9 cellular contexts compared by ENCODE assay signal in genomic region chr17:7407483-7408231, GRCh38. TPM values are rescaled to one million over a fixed set of nuclear protein-coding genes. Genes with fewer than 3 reads are reported as not detected.
DNase-seq lines count a peak whose midpoint lies in the region; ATAC-seq and TF ChIP-seq lines count a peak whose summit lies in the region.
"Had no signal": no experiment of that assay in that cellular context is flagged by ENCODE, and none has a peak within 500 bp of the region (broad histone marks: within the 10 kb centered on the region; RNA-seq: fewer than 3 reads in every experiment).

Gene NLGN2, plus strand, starts transcription at chr17:7407845. Its CDS starts 411 bp downstream, at chr17:7408256.

- peaks cover 18% of the 10 kb centered on the region for H3K4me1 Mint-ChIP-seq in activated naive CD4-positive, alpha-beta T cell treated with anti-CD3 and anti-CD28 coated beads for 36 hours (ENCODE audit: low read depth)
- H3K4me1 Mint-ChIP-seq in immature natural killer cell (peaks cover 8 to 21% of the 10 kb centered on the region in 2 donors), type B pancreatic cell (ENCODE audit: unreplicated experiment) (peaks cover 17% of the 10 kb centered on the region)

- peaks cover 2% of the 10 kb centered on the region for H3K27me3 Mint-ChIP-seq in activated naive CD4-positive, alpha-beta T cell treated with anti-CD3 and anti-CD28 coated beads for 36 hours (ENCODE audit: low read depth)
- H3K27me3 Mint-ChIP-seq in immature natural killer cell (ENCODE audit: low read depth in 3 of 3) (peaks cover 6 to 13% (median 10%) of the 10 kb centered on the region in 3 donors), type B pancreatic cell (peaks cover 4% of the 10 kb centered on the region)

- H3K27ac Mint-ChIP-seq in activated naive CD4-positive, alpha-beta T cell treated with anti-CD3 and anti-CD28 coated beads for 36 hours: no peak within 1 kb of the TSS
- H3K27ac Mint-ChIP-seq in activated naive CD4-positive, alpha-beta T cell treated with anti-CD3 and anti-CD28 coated beads, Interleukin-2, amount 50 U/mL, for 72 hours: no peak within 1 kb of the TSS
- H3K27ac Mint-ChIP-seq in immature natural killer cell: peak within 1 kb of the TSS in 1 of 6 donors; percentile 58
- H3K27ac Mint-ChIP-seq in type B pancreatic cell: no peak within 1 kb of the TSS

- peak within 1 kb of the TSS; percentile 43 for H3K4me3 Mint-ChIP-seq in activated naive CD4-positive, alpha-beta T cell treated with anti-CD3 and anti-CD28 coated beads for 36 hours
- H3K4me3 Mint-ChIP-seq in immature natural killer cell (peak within 1 kb of the TSS in 4 of 5 donors; percentile 14 to 59 (median 48)), type B pancreatic cell (peak within 1 kb of the TSS; percentile 52)

- DNase-seq in activated naive CD4-positive, alpha-beta T cell treated with anti-CD3 and anti-CD28 coated beads for 36 hours: no peak
- DNase-seq in activated naive CD4-positive, alpha-beta T cell treated with Interleukin-2 at 50 U/mL for 16 hours: no peak
- DNase-seq in activated naive CD4-positive, alpha-beta T cell treated with anti-CD3 and anti-CD28 coated beads, Interleukin-2, amount 50 U/mL, for 72 hours (ENCODE audit: low spot score in 2 of 2): no peak
- no peak for DNase-seq in immature natural killer cell
- DNase-seq in type B pancreatic cell (ENCODE audit: extremely low spot score, unreplicated experiment): no peak
- no peak for DNase-seq in HUDEP-2 (lab: John Stamatoyannopoulos, UW; ENCODE audit: unreplicated experiment in 76 of 76)
- no peak for DNase-seq in nucleus accumbens (lab: John Stamatoyannopoulos, UW)
- DNase-seq in activated gamma-delta T cell (lab: John Stamatoyannopoulos, UW): no peak
- DNase-seq: gastrocnemius medialis had no signal

- ATAC-seq in activated naive CD4-positive, alpha-beta T cell treated with anti-CD3 and anti-CD28 coated beads, Interleukin-2, amount 50 U/mL, for 72 hours: no peak
- ATAC-seq: gastrocnemius medialis had no signal

- no peak for TF ChIP-seq CTCF in type B pancreatic cell (conservative IDR thresholded peaks at IDR 0.05)

- no peaks in the 10 kb centered on the region for H3K36me3 Mint-ChIP-seq in activated naive CD4-positive, alpha-beta T cell treated with anti-CD3 and anti-CD28 coated beads for 36 hours (ENCODE audit: low read depth)
- no peaks in the 10 kb centered on the region for H3K36me3 Mint-ChIP-seq in activated naive CD4-positive, alpha-beta T cell treated with anti-CD3 and anti-CD28 coated beads, Interleukin-2, amount 50 U/mL, for 72 hours
- H3K36me3 Mint-ChIP-seq in immature natural killer cell (no peaks in the 10 kb centered on the region), type B pancreatic cell (peaks cover 12% of the 10 kb centered on the region)

- intact Hi-C loops in activated naive CD4-positive, alpha-beta T cell treated with anti-CD3 and anti-CD28 coated beads for 36 hours (cut with micrococcal nuclease): no loop called here

- CTCF ChIA-PET in activated naive CD4-positive, alpha-beta T cell treated with anti-CD3 and anti-CD28 coated beads for 36 hours (lab: Charles Lee): no interaction called here

- H3K9me3 Mint-ChIP-seq in activated naive CD4-positive, alpha-beta T cell treated with anti-CD3 and anti-CD28 coated beads for 36 hours: no peaks in the 10 kb centered on the region
- no peaks in the 10 kb centered on the region for H3K9me3 Mint-ChIP-seq in activated naive CD4-positive, alpha-beta T cell treated with anti-CD3 and anti-CD28 coated beads, Interleukin-2, amount 50 U/mL, for 72 hours
- H3K9me3 Mint-ChIP-seq in immature natural killer cell: peaks cover 0 to 2% (median 0%) of the 10 kb centered on the region in 6 donors
- no peaks in the 10 kb centered on the region for H3K9me3 Mint-ChIP-seq in type B pancreatic cell

RNA-seq across cellular contexts. Expression of gene NLGN2, which starts in this region (rescaled TPM):
- 1 to 10 TPM; 7.7 to 8.9 TPM for total RNA-seq in activated naive CD4-positive, alpha-beta T cell treated with anti-CD3 and anti-CD28 coated beads for 36 hours
- total RNA-seq in activated naive CD4-positive, alpha-beta T cell treated with anti-CD3 and anti-CD28 coated beads, Interleukin-2, amount 50 U/mL, for 72 hours: 10 to 100 TPM; 14.5 to 15.8 TPM
- polyA plus RNA-seq in immature natural killer cell: not detected
- 15.0 and 68.4 TPM in 2 replicates for total RNA-seq in type B pancreatic cell (ENCODE audit: low replicate concordance)
